ENCODE assay signal across 14 cellular contexts in genomic region chrX:118520858-118521206, GRCh38. TPM values are rescaled to one million over a fixed set of nuclear protein-coding genes. Genes with fewer than 3 reads are reported as not detected.
DNase-seq lines count a peak whose midpoint lies in the region; ATAC-seq, FAIRE-seq and TF ChIP-seq lines count a peak whose summit lies in the region.
"Had no signal": no experiment of that assay in that cellular context is flagged by ENCODE, and none has a peak within 500 bp of the region (broad histone marks: within the 10 kb centered on the region; RNA-seq: fewer than 3 reads in every experiment).

No MANE protein-coding gene starts in this region.

- no peak for DNase-seq in HFFc6
- DNase-seq in K562 (ENCODE audit: extremely low read depth in 1 of 4, low spot score in 3 of 4): peak; percentile 49 to 77 (median 51)
- DNase-seq in natural killer cell treated with Interleukin-12 subunit alpha and Interleukin-12 subunit beta and Interleukin-15 and Interleukin-18, amount 100 ng/mL, for 72 hours (ENCODE audit: low spot score): no peak
- no peak for DNase-seq in SKM-1 treated with dmso at 0.1 percent for 144 hours (lab: John Stamatoyannopoulos, UW; ENCODE audit: unreplicated experiment)
- no peak for DNase-seq in HAP-1 (ENCODE audit: low spot score in 2 of 2)
- DNase-seq in Karpas-422: no peak
- DNase-seq: activated CD4-positive, CD25-positive, alpha-beta regulatory T cell treated with anti-CD3 and anti-CD28 coated beads, Interleukin-2, amount 50 U/mL, for 72 hours; activated naive CD8-positive, alpha-beta T cell treated with anti-CD3 and anti-CD28 coated beads, Interleukin-2, amount 10 ng/mL, durations not matched to agents 7 days and 5 days; NCI-H146; occipital lobe; stimulated activated CD4-positive, alpha-beta T cell treated with anti-CD3 and anti-CD28 coated beads, Interleukin-2, amount 100 ng/mL, for 24 hours; stimulated activated naive CD4-positive, alpha-beta T cell treated with Interleukin-2 at 50 U/mL for 16 hours had no signal

- TF ChIP-seq CTCF in HFFc6 (IDR thresholded peaks at IDR 0.05): no peak
- no peak for TF ChIP-seq CTCF in K562 (IDR thresholded peaks at IDR 0.05 in 2 of 3, conservative IDR thresholded peaks at IDR 0.05 in 1 of 3; ENCODE audit: insufficient read depth in 2 of 3, low read depth in 1 of 3, low read length in 3 of 3)

- H3K79me2 ChIP-seq in ACC112 (ENCODE audit: control insufficient read depth, insufficient read depth, low read length, unreplicated experiment): peaks cover 3% of the 10 kb centered on the region
- H3K79me2 ChIP-seq in K562 (ENCODE audit: control insufficient read depth, insufficient read depth, low read length): peaks cover 89% of the 10 kb centered on the region
- H3K79me2 ChIP-seq in Karpas-422 (ENCODE audit: low read length): peaks cover 71% of the 10 kb centered on the region

- no peaks in the 10 kb centered on the region for H4K20me1 ChIP-seq in K562 (replicated peaks; ENCODE audit: control insufficient read depth, insufficient read depth, low read length)
- H4K20me1 ChIP-seq in Karpas-422 (ENCODE audit: insufficient read depth, low read depth, low read length): no peaks in the 10 kb centered on the region

- TF ChIP-seq RAD21 in K562 (CRISPR knock-in tag; conservative IDR thresholded peaks at IDR 0.05 in 1 of 2, IDR thresholded peaks at IDR 0.05 in 1 of 2): no peak

- H3K9me1 ChIP-seq in K562 (ENCODE audit: control insufficient read depth, insufficient read depth, low read length): no peaks in the 10 kb centered on the region

- H2AFZ ChIP-seq in ACC112 (ENCODE audit: low read length, unreplicated experiment) (no peak overlapping the region), K562 (ENCODE audit: low read depth, low read length) (no peak overlapping the region), Karpas-422 (ENCODE audit: low read length) (no peak overlapping the region)

- TF ChIP-seq EP300 in K562 (IDR thresholded peaks at IDR 0.05; ENCODE audit: low read length): peak; percentile 86

- 0% methylated on average over 2 of the region's 2 CpGs for WGBS in K562 (ENCODE audit: insufficient coverage, low coverage, missing lambda C conversion rate)

- intact Hi-C loops in K562 (cut with micrococcal nuclease): no loop called here

- H3K4me1 Mint-ChIP-seq in HFFc6 (ENCODE audit: low read depth): peaks cover 52% of the 10 kb centered on the region
- peaks cover 38 to 39% of the 10 kb centered on the region in 2 donors for H3K4me1 Mint-ChIP-seq in natural killer cell treated with Interleukin-12 subunit alpha and Interleukin-12 subunit beta and Interleukin-15 and Interleukin-18, amount 100 ng/mL, for 72 hours (ENCODE audit: low read depth in 2 of 2)

- in situ Hi-C loops in K562 (cut with MboI): no loop called here
- in situ Hi-C loops in HAP-1 (cut with MboI; ENCODE audit: low sequenced_read_pairs): no loop called here

- no peaks in the 10 kb centered on the region for H3K9me3 ChIP-seq in K562 (replicated peaks; ENCODE audit: control insufficient read depth, insufficient read depth, low read depth, low read length)
- no peaks in the 10 kb centered on the region for H3K9me3 ChIP-seq in HAP-1
- no peaks in the 10 kb centered on the region for H3K9me3 ChIP-seq in Karpas-422 (ENCODE audit: low read length)

- BruUV-seq in K562 (replicated peaks; lab: Mats Ljungman, UMichigan): no TSS peak

- H3K4me3 ChIP-seq in ACC112 (ENCODE audit: low read depth, low read length): peak overlapping the region; percentile 52; the same call in 1 of the 2 replicates
- no peak overlapping the region for H3K4me3 ChIP-seq in K562
- no peak overlapping the region for H3K4me3 ChIP-seq in HAP-1
- H3K4me3 ChIP-seq in Karpas-422 (ENCODE audit: low read length): no peak overlapping the region

- H3K9me3 Mint-ChIP-seq in HFFc6: no peaks in the 10 kb centered on the region
- H3K9me3 Mint-ChIP-seq in natural killer cell treated with Interleukin-12 subunit alpha and Interleukin-12 subunit beta and Interleukin-15 and Interleukin-18, amount 100 ng/mL, for 72 hours: no peaks in the 10 kb centered on the region
- H3K9me3 Mint-ChIP-seq: activated naive CD8-positive, alpha-beta T cell treated with anti-CD3 and anti-CD28 coated beads, Interleukin-2, amount 10 ng/mL, durations not matched to agents 7 days and 5 days had no signal

- no peaks in the 10 kb centered on the region for H3K36me3 ChIP-seq in ACC112 (ENCODE audit: insufficient read depth, low read length)
- H3K36me3 ChIP-seq in K562 (ENCODE audit: control insufficient read depth, insufficient read depth, low read length): peaks cover 5% of the 10 kb centered on the region; the same call in 1 of the 3 replicates
- no peaks in the 10 kb centered on the region for H3K36me3 ChIP-seq in HAP-1 (replicated peaks)
- H3K36me3 ChIP-seq in Karpas-422 (ENCODE audit: insufficient read depth, low read length): no peaks in the 10 kb centered on the region

- H3K4me2 ChIP-seq in K562 (ENCODE audit: insufficient read depth, low read length) (peak overlapping the region; percentile 61), Karpas-422 (ENCODE audit: low read depth, low read length, poor library complexity, severe bottlenecking) (no peak overlapping the region)

- peak; percentile 81 for FAIRE-seq in K562 (lab: Jason Lieb, UNC)

- POLR2A ChIA-PET in K562 (lab: Yijun Ruan, JAX): interaction anchor here (1.1 to 1.6 kb wide), 3 partner anchors 9 to 19 kb away, joined by 3 to 7 read pairs (median 5); no protein-coding TSS in a partner anchor

- H3K4me1 ChIP-seq in ACC112 (ENCODE audit: control insufficient read depth, insufficient read depth, low read length, unreplicated experiment): peaks cover 40% of the 10 kb centered on the region
- H3K4me1 ChIP-seq in K562 (replicated peaks in 1 of 2; ENCODE audit: control insufficient read depth in 2 of 2, insufficient read depth in 2 of 2, low read length in 2 of 2): peaks cover 8 to 68% of the 10 kb centered on the region in 2 experiments
- H3K4me1 ChIP-seq in HAP-1: peaks cover 18% of the 10 kb centered on the region
- peaks cover 34% of the 10 kb centered on the region for H3K4me1 ChIP-seq in Karpas-422 (ENCODE audit: low read length)

- peak overlapping the region; percentile 94 for H3K27ac Mint-ChIP-seq in HFFc6
- H3K27ac Mint-ChIP-seq in natural killer cell treated with Interleukin-12 subunit alpha and Interleukin-12 subunit beta and Interleukin-15 and Interleukin-18, amount 100 ng/mL, for 72 hours: peak overlapping the region; percentile 7 to 69
- H3K27ac Mint-ChIP-seq: activated naive CD8-positive, alpha-beta T cell treated with anti-CD3 and anti-CD28 coated beads, Interleukin-2, amount 10 ng/mL, durations not matched to agents 7 days and 5 days had no signal

- CTCF ChIA-PET in K562 (lab: Yijun Ruan, JAX; ENCODE audit: low intra/inter-chr PET ratio): no interaction called here

- peak; percentile 67 for ATAC-seq in K562
- ATAC-seq in natural killer cell treated with Interleukin-12 subunit alpha and Interleukin-12 subunit beta and Interleukin-15 and Interleukin-18, amount 100 ng/mL, for 72 hours: no peak
- no peak for ATAC-seq in HG03432 (IDR thresholded peaks at IDR 0.05; ENCODE audit: unreplicated experiment)

- H3K27me3 ChIP-seq in ACC112 (ENCODE audit: insufficient read depth, low read length) (no peaks in the 10 kb centered on the region), K562 (ENCODE audit: control insufficient read depth in 2 of 2, insufficient read depth in 2 of 2, low read length in 2 of 2) (no peaks in the 10 kb centered on the region), HAP-1 (ENCODE audit: low read depth) (no peaks in the 10 kb centered on the region), Karpas-422 (ENCODE audit: low read length) (no peaks in the 10 kb centered on the region)

- no peaks in the 10 kb centered on the region; the same call in 1 of the 2 replicates for H3K27me3 Mint-ChIP-seq in HFFc6 (ENCODE audit: insufficient read depth)
- H3K27me3 Mint-ChIP-seq in natural killer cell treated with Interleukin-12 subunit alpha and Interleukin-12 subunit beta and Interleukin-15 and Interleukin-18, amount 100 ng/mL, for 72 hours: peaks cover 0 to 2% of the 10 kb centered on the region in 2 donors
- H3K27me3 Mint-ChIP-seq: activated naive CD8-positive, alpha-beta T cell treated with anti-CD3 and anti-CD28 coated beads, Interleukin-2, amount 10 ng/mL, durations not matched to agents 7 days and 5 days had no signal

- no peaks in the 10 kb centered on the region for H3K36me3 Mint-ChIP-seq in HFFc6 (ENCODE audit: low read depth)
- H3K36me3 Mint-ChIP-seq in natural killer cell treated with Interleukin-12 subunit alpha and Interleukin-12 subunit beta and Interleukin-15 and Interleukin-18, amount 100 ng/mL, for 72 hours: no peaks in the 10 kb centered on the region

- H3K27ac ChIP-seq in ACC112 (ENCODE audit: low read depth, low read length) (peak overlapping the region; percentile 99), K562 (ENCODE audit: extremely low read depth, low read depth, low read length) (peak overlapping the region; percentile 77), Karpas-422 (ENCODE audit: low read length) (no peak overlapping the region)

- no peak for TF ChIP-seq POLR2A in K562 (conservative IDR thresholded peaks at IDR 0.05)

- no peaks in the 10 kb centered on the region for H3K9me2 ChIP-seq in Karpas-422 (replicated peaks; ENCODE audit: insufficient read depth, low read length)

- H3K9ac ChIP-seq in K562 (ENCODE audit: insufficient read depth in 1 of 2, low read depth in 2 of 2, low read length in 2 of 2): peak overlapping the region in 1 of 2 experiments; percentile 48; a peak in 1 of 4 replicates
- no peak overlapping the region for H3K9ac ChIP-seq in Karpas-422 (ENCODE audit: low read length)

- peak overlapping the region; percentile 58 for H3K4me3 Mint-ChIP-seq in HFFc6
- H3K4me3 Mint-ChIP-seq in natural killer cell treated with Interleukin-12 subunit alpha and Interleukin-12 subunit beta and Interleukin-15 and Interleukin-18, amount 100 ng/mL, for 72 hours: peak overlapping the region; percentile 10
- H3K4me3 Mint-ChIP-seq: activated naive CD8-positive, alpha-beta T cell treated with anti-CD3 and anti-CD28 coated beads, Interleukin-2, amount 10 ng/mL, durations not matched to agents 7 days and 5 days had no signal

RNA-seq across cellular contexts. Expression of gene DOCK11, which starts 25.2 kb away (rescaled TPM):
- 10 to 100 TPM; 16.2 to 18.2 (median 17.7) TPM for total RNA-seq in HFFc6 (2021; fragmentation: NEBNext Ultra II Directional; extraction: Animal tissue kit (Norgen Biotek cat#: 25700))
- 20.0 and 87.2 TPM in 2 replicates for total RNA-seq in K562 (2011; cell fraction: chromatin; rRNA removed; ENCODE audit: low replicate concordance)
- total RNA-seq in K562 (2011; cell fraction: nucleolus; rRNA removed): 9.2 and 16.3 TPM in 2 replicates
- total RNA-seq in K562 (2011; cell fraction: nucleoplasm; rRNA removed): 24.5 and 31.0 TPM in 2 replicates
- total RNA-seq in K562 (2014; rRNA removed) (49.4 and 52.5 TPM in 2 replicates), K562 (2014; rRNA removed; fragmentation: Illumina TruSeq; extraction: Trizol) (74.8 and 86.1 TPM in 2 replicates), K562 (2015; rRNA removed; fragmentation: Illumina TruSeq; extraction: Trizol) (67.4 and 77.8 TPM in 2 replicates), K562 (2021) (56.8 and 58.5 TPM in 2 replicates)
- polyA plus RNA-seq in K562 (2011; rRNA removed) (38.4 and 50.9 TPM in 2 replicates), K562 (2014; fragmentation: Illumina TruSeq; extraction: Trizol) (47.5 and 55.3 TPM in 2 replicates), K562 (2014; fragmentation: Nextera tagmentation; extraction: Ambion mirVana) (10 to 100 TPM; 42.2 to 46.4 TPM), K562 (2014; rRNA removed) (41.8 and 42.5 TPM in 2 replicates)
- 8.6 and 17.2 TPM in 2 replicates for polyA plus RNA-seq in K562 (2011; cell fraction: cytosol; rRNA removed)
- polyA plus RNA-seq in K562 (2011; cell fraction: nucleus; rRNA removed): 18.1 and 40.4 TPM in 2 replicates
- polyA plus RNA-seq in K562 (2012): 58.3 and 63.2 TPM in 2 replicates
- polyA minus RNA-seq in K562 (2011; rRNA and poly(A)+ RNA removed): 101 and 110 TPM in 2 replicates
- 25.4 and 37.8 TPM in 2 replicates for polyA minus RNA-seq in K562 (2011; cell fraction: cytosol; rRNA and poly(A)+ RNA removed)
- 16.6 and 34.4 TPM in 2 replicates for polyA minus RNA-seq in K562 (2011; cell fraction: nucleus; rRNA and poly(A)+ RNA removed)
- total RNA-seq in natural killer cell treated with Interleukin-12 subunit alpha and Interleukin-12 subunit beta and Interleukin-15 and Interleukin-18, amount 100 ng/mL, for 72 hours: 10 to 100 TPM; 32.0 to 44.5 TPM
- total RNA-seq in Karpas-422 (2014; rRNA removed; shearing (Covaris generic); ENCODE audit: low replicate concordance): 39.3 and 70.5 TPM in 2 replicates

Comparison
In these comparisons a context has a peak if more than half of its experiments do, and no peak if none do; other contexts are left out.
1. DNase-seq: peak in K562 (4 of 4); none in HFFc6 (single experiment), natural killer cell treated with Interleukin-12 subunit alpha and Interleukin-12 subunit beta and Interleukin-15 and Interleukin-18, amount 100 ng/mL, for 72 hours (single experiment), SKM-1 treated with dmso at 0.1 percent for 144 hours (single experiment), HAP-1 (0 of 2) and Karpas-422 (single experiment).